In the genomic region with DNA sequence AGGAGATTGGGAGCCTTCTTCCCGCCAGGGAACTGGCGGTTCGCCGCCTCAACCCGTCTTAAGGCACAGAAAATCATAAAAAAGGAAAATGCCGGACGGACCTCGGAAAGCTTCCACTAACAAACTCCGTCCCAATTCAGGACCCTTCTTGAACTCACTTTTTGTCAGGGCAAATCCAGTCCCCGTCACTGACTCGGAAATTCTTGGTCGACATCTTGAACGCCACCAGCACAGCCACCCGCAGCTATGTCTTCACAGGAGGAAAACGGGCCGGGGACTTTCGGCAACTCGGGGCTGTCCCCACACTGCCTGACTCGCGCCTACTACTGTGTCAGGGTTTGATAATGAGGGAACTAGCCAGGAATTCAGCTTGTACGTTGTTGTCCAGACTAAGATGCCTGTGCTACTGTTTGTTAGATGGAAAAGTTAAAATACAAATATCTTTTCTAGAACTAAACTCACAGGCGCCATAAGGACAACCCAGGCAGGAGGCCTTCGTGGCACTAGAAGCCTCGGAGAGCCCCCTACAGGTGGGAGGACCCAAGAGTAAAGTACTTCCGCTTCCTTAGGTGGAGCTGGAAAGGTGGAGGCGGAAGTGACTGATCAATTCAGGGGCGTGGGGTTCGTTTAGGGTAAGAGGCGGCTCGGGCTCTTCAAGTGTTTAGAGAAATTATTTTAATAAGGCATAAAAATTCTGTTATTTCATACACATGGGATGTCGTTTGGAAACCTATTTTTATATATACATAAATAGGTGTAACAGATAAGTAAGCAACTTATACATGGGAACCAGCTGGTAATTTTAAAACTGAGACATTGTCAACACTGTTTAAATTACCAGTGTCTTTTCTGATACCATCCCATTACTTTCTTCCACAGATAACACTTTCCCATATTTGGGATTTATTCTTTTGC, we compare ENCODE assay signal across 8 cellular contexts. TPM values are rescaled to one million over a fixed set of nuclear protein-coding genes. Genes with fewer than 3 reads are reported as not detected.
DNase-seq lines count a peak whose midpoint lies in the region; ATAC-seq, FAIRE-seq and TF ChIP-seq lines count a peak whose summit lies in the region.

A gene with protein sequence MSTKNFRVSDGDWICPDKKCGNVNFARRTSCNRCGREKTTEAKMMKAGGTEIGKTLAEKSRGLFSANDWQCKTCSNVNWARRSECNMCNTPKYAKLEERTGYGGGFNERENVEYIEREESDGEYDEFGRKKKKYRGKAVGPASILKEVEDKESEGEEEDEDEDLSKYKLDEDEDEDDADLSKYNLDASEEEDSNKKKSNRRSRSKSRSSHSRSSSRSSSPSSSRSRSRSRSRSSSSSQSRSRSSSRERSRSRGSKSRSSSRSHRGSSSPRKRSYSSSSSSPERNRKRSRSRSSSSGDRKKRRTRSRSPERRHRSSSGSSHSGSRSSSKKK (minus strand): TSS at position 254 of the 915 bp plus-strand sequence. CDS start 40 bp downstream, at position 214.

- ATAC-seq in GM21423 (IDR thresholded peaks at IDR 0.05; ENCODE audit: unreplicated experiment) = peak; percentile 100

- FAIRE-seq in endothelial cell of umbilical vein (lab: Jason Lieb, UNC) = peak; percentile 96

- H3F3A ChIP-seq in OCI-LY1 (ENCODE audit: insufficient read depth, low read length) = no peaks in the 10 kb centered on the region

- WGBS in HUES64 = under 1% methylated on average over 28 of the region's 31 CpGs

- TF ChIP-seq CTCF in OCI-LY1 (IDR thresholded peaks at IDR 0.05; ENCODE audit: low read length) = peak; percentile 73
- peak; percentile 73 to 78 for TF ChIP-seq CTCF in endothelial cell of umbilical vein (IDR thresholded peaks at IDR 0.05; ENCODE audit: extremely low read depth in 1 of 2, insufficient read depth in 1 of 2, low read depth in 1 of 2, low read length in 2 of 2)

- H3K36me3 ChIP-seq in HUES64 (ENCODE audit: insufficient read depth, low read length) (peaks cover 31% of the 10 kb centered on the region), OCI-LY1 (ENCODE audit: insufficient read depth, low read length) (peaks cover 31% of the 10 kb centered on the region), endothelial cell of umbilical vein (ENCODE audit: control insufficient read depth in 2 of 2, extremely low read depth in 1 of 2, insufficient read depth in 2 of 2, low read length in 2 of 2) (peaks cover 4 to 6% of the 10 kb centered on the region in 2 experiments)

- H3K4me1 ChIP-seq in HUES64 (ENCODE audit: insufficient read depth, low read length) = peaks cover 8% of the 10 kb centered on the region
- peaks cover 23% of the 10 kb centered on the region for H3K4me1 ChIP-seq in OCI-LY1 (ENCODE audit: insufficient read depth, low read length, severe bottlenecking)
- H3K4me1 ChIP-seq in endothelial cell of umbilical vein (ENCODE audit: control insufficient read depth, extremely low read depth, insufficient read depth, low read length) = peaks cover 18% of the 10 kb centered on the region

- POLR2A ChIA-PET in endothelial cell of umbilical vein (lab: Charles Lee) = interaction anchor here (0.6 kb wide), 1 partner anchor 873 kb away, joined by 3 read pairs; no protein-coding TSS in a partner anchor

- H3K4me3 ChIP-seq in HUES64 (ENCODE audit: low read length) = peak within 1 kb of the TSS; percentile 90
- peak within 1 kb of the TSS; percentile 98 for H3K4me3 ChIP-seq in OCI-LY1 (ENCODE audit: low read depth, low read length, poor library complexity, severe bottlenecking)
- peak within 1 kb of the TSS; percentile 59 to 100 (median 95) for H3K4me3 ChIP-seq in endothelial cell of umbilical vein (replicated peaks in 1 of 3; ENCODE audit: insufficient read depth in 1 of 3, low read depth in 1 of 3, low read length in 3 of 3)

- CTCF ChIA-PET in endothelial cell of umbilical vein (lab: Charles Lee) = interaction anchor here (0.6 to 1.2 kb wide), 3 partner anchors 10 to 20 kb away, joined by 3 to 4 read pairs (median 4); no protein-coding TSS in a partner anchor

- dilution Hi-C loops in endothelial cell of umbilical vein (cut with MboI; ENCODE audit: extremely low pct_ligation_motif_present, low sequenced_read_pairs) = no loop called here

- H3K4me2 ChIP-seq in OCI-LY1 (ENCODE audit: low read length) (peak within 1 kb of the TSS; percentile 90), endothelial cell of umbilical vein (ENCODE audit: insufficient read depth, low read length) (peak within 1 kb of the TSS; percentile 100)

- TF ChIP-seq POLR2A in endothelial cell of umbilical vein (IDR thresholded peaks at IDR 0.05; ENCODE audit: low read depth, low read length) = peak; percentile 88

- peak; percentile 89 for DNase-seq in D341Med (ENCODE audit: low spot score)
- peak; percentile 89 for DNase-seq in activated CD8-positive, alpha-beta memory T cell treated with anti-CD3 and anti-CD28 coated beads, Interleukin-2, amount 50 U/mL, for 48 hours
- peak; percentile 94 for DNase-seq in endothelial cell of umbilical vein (ENCODE audit: low read depth, low spot score)
- peak; percentile 68 for DNase-seq in middle frontal gyrus (ENCODE audit: extremely low spot score, low spot score)
- peak; percentile 64 to 78 for DNase-seq in stimulated activated CD8-positive, alpha-beta memory T cell treated with anti-CD3 and anti-CD28 coated beads, Interleukin-4, amount 100 ng/mL, for 1 hour (ENCODE audit: low read depth in 2 of 2, low spot score in 1 of 2)

- BruUV-seq in endothelial cell of umbilical vein (replicated peaks; lab: Mats Ljungman, UMichigan) = no TSS peak

- H3K9me2 ChIP-seq in OCI-LY1 (ENCODE audit: low read depth, low read length) = no peaks in the 10 kb centered on the region

- H3K9ac ChIP-seq in HUES64 (ENCODE audit: low read depth, low read length) (peak within 1 kb of the TSS; percentile 96), OCI-LY1 (ENCODE audit: low read length) (peak within 1 kb of the TSS; percentile 99), endothelial cell of umbilical vein (replicated peaks; ENCODE audit: extremely low read depth, insufficient read depth, low read length) (peak within 1 kb of the TSS; percentile 94)

- H3K9me3 ChIP-seq in HUES64 (ENCODE audit: insufficient read depth, low read depth, low read length) (no peaks in the 10 kb centered on the region; the same call in 1 of the 2 replicates), OCI-LY1 (ENCODE audit: low read length) (no peaks in the 10 kb centered on the region), endothelial cell of umbilical vein (replicated peaks; ENCODE audit: control insufficient read depth, insufficient read depth, low read length) (no peaks in the 10 kb centered on the region)

- peaks cover 34% of the 10 kb centered on the region for H3K79me2 ChIP-seq in OCI-LY1 (ENCODE audit: insufficient read depth, low read length)
- H3K79me2 ChIP-seq in endothelial cell of umbilical vein (ENCODE audit: control insufficient read depth, insufficient read depth, low read length) = peaks cover 45% of the 10 kb centered on the region

- H3K27ac ChIP-seq in HUES64 (ENCODE audit: low read depth, low read length) (peak within 1 kb of the TSS; percentile 92), OCI-LY1 (ENCODE audit: low read depth, low read length, poor library complexity, severe bottlenecking) (peak within 1 kb of the TSS; percentile 89), endothelial cell of umbilical vein (ENCODE audit: insufficient read depth, low read depth, low read length) (peak within 1 kb of the TSS; percentile 96)

- peaks cover 43% of the 10 kb centered on the region for H3K27me3 ChIP-seq in HUES64 (ENCODE audit: insufficient read depth, low read length)
- H3K27me3 ChIP-seq in OCI-LY1 (ENCODE audit: insufficient read depth, low read length) = no peaks in the 10 kb centered on the region
- H3K27me3 ChIP-seq in endothelial cell of umbilical vein (ENCODE audit: control insufficient read depth in 2 of 2, insufficient read depth in 2 of 2, low read length in 2 of 2) = no peaks in the 10 kb centered on the region

- intact Hi-C loops in endothelial cell of umbilical vein (cut with micrococcal nuclease) = loop anchor here (1.0 kb wide), 3 partner anchors 670 to 1203 kb away; a partner anchor contains a TSS

- no peaks in the 10 kb centered on the region for H3K9me1 ChIP-seq in endothelial cell of umbilical vein (replicated peaks; ENCODE audit: control insufficient read depth, extremely low read depth, insufficient read depth, low read length)

- H4K20me1 ChIP-seq in OCI-LY1 (ENCODE audit: insufficient read depth, low read length) (0 out of 2 replicates have a peak, but pooled peaks cover 6% of the 10 kb centered on the region), endothelial cell of umbilical vein (replicated peaks; ENCODE audit: control insufficient read depth, extremely low read depth, insufficient read depth, low read length) (peaks cover 4% of the 10 kb centered on the region)

- H2AFZ ChIP-seq in OCI-LY1 (ENCODE audit: low read length) (peak within 1 kb of the TSS; percentile 76; the same call in 1 of the 2 replicates), endothelial cell of umbilical vein (ENCODE audit: low read depth, low read length) (peak within 1 kb of the TSS; percentile 67)

TF ChIP-seq in endothelial cell of umbilical vein, 7 proteins besides CTCF, POLR2A, EP300 and RAD21:
- TF ChIP-seq POLR2AphosphoS5 (IDR thresholded peaks at IDR 0.05; ENCODE audit: insufficient read depth, low read depth, low read length) = peak; percentile 78
- TF ChIP-seq FOS (IDR thresholded peaks at IDR 0.05; ENCODE audit: borderline replicate concordance, insufficient read depth, low read length) = peak; percentile 30
- TF ChIP-seq JUN (IDR thresholded peaks at IDR 0.05; ENCODE audit: borderline replicate concordance, insufficient read depth, insufficient read length, low read depth) = no peak

RNA-seq across cellular contexts. Expression of the gene that starts here (rescaled TPM):
- 77.7 TPM for polyA plus RNA-seq in HUES64 (2013, experiment 1 of 2)
- polyA plus RNA-seq in HUES64 (2013, experiment 2 of 2) = 74.1 TPM
- 77.9 and 84.1 TPM in 2 replicates for total RNA-seq in endothelial cell of umbilical vein
- polyA plus RNA-seq in endothelial cell of umbilical vein = 18.9 and 23.6 TPM in 2 replicates
- polyA plus RNA-seq in endothelial cell of umbilical vein (2011; cell fraction: cytosol; rRNA removed) = 31.4 and 31.8 TPM in 2 replicates
- 143 and 287 TPM in 2 replicates for polyA plus RNA-seq in endothelial cell of umbilical vein (2011; cell fraction: nucleus; rRNA removed)
- polyA plus RNA-seq in endothelial cell of umbilical vein (2012) = 54.4 and 73.1 TPM in 2 replicates
- polyA minus RNA-seq in endothelial cell of umbilical vein = 16.1 and 23.5 TPM in 2 replicates
- polyA minus RNA-seq in endothelial cell of umbilical vein (2011; cell fraction: cytosol; rRNA and poly(A)+ RNA removed) = 11.6 TPM
- 51.8 and 84.4 TPM in 2 replicates for polyA minus RNA-seq in endothelial cell of umbilical vein (2011; cell fraction: nucleus; rRNA and poly(A)+ RNA removed)

Comparison
In these comparisons a context has a peak if more than half of its experiments do, and no peak if none do; other contexts are left out.
1. Peak in every context shown above with its lines: DNase-seq, ATAC-seq, H3K4me3 ChIP-seq and H3K27ac ChIP-seq.